ENCODE assay signal across 9 cellular contexts in the genomic region with DNA sequence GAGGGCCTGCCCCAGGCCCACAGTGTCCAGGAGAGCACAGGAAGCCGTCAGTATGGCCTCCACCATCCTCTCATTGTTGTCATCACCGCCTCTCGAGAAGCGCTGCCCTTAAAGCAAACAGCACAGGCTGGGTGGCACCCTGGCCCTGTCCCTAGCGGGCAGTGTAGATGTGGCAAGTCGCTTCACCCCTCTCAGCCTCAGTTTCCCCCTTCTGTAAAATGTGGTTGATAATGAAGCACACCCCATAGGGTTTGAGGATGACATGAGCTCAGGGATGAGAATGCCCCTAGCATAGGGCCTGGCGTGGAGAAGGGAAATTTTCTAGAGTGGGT. TPM values are rescaled to one million over a fixed set of nuclear protein-coding genes. Genes with fewer than 3 reads are reported as not detected.
DNase-seq lines count a peak whose midpoint lies in the region; ATAC-seq and TF ChIP-seq lines count a peak whose summit lies in the region.
"Had no signal": no experiment of that assay in that cellular context is flagged by ENCODE, and none has a peak within 500 bp of the region (broad histone marks: within the 10 kb centered on the region; RNA-seq: fewer than 3 reads in every experiment).

No MANE protein-coding gene starts in this region.

- peaks cover 0 to 20% (median 0%) of the 10 kb centered on the region in 7 donors for H3K27me3 ChIP-seq in heart right ventricle
- H3K27me3 ChIP-seq in mucosa of rectum (ENCODE audit: control insufficient read depth in 2 of 2, insufficient read depth in 2 of 2, low read length in 2 of 2), result no peaks in the 10 kb centered on the region
- H3K27me3 ChIP-seq in aorta (ENCODE audit: control insufficient read depth in 1 of 2, insufficient read depth in 2 of 2, low read length in 1 of 2), result no peaks in the 10 kb centered on the region

- peak overlapping the region; percentile 49 for H3K4me3 Mint-ChIP-seq in activated T-helper 2 cell treated with anti-CD3 and anti-CD28 coated beads, Interferon-gamma antibody, Interleukin-2, Interleukin-4, amounts not matched to agents 10 μg/mL and 5 μg/mL and 100 μg/mL, durations not matched to agents 14 hours and 24 hours and 36 hours (ENCODE audit: low read depth)

- no peak overlapping the region for H3K27ac Mint-ChIP-seq in activated T-helper 2 cell treated with anti-CD3 and anti-CD28 coated beads, Interferon-gamma antibody, Interleukin-2, Interleukin-4, amounts not matched to agents 10 μg/mL and 5 μg/mL and 100 μg/mL, durations not matched to agents 14 hours and 24 hours and 36 hours

- DNase-seq in heart right ventricle (no peak), Right ventricle myocardium inferior (ENCODE audit: missing footprints) (no peak), aorta (no peak), 8988T (no peak)
- DNase-seq in activated T-helper 2 cell treated with anti-CD3 and anti-CD28 coated beads, Interferon-gamma antibody, Interleukin-2, Interleukin-4, amounts not matched to agents 10 μg/mL and 5 μg/mL and 100 μg/mL, durations not matched to agents 14 hours and 24 hours and 36 hours (ENCODE audit: low spot score), result no peak

- H3K36me3 Mint-ChIP-seq in activated T-helper 2 cell treated with anti-CD3 and anti-CD28 coated beads, Interferon-gamma antibody, Interleukin-2, Interleukin-4, amounts not matched to agents 10 μg/mL and 5 μg/mL and 100 μg/mL, durations not matched to agents 14 hours and 24 hours and 36 hours (ENCODE audit: low read depth), result no peaks in the 10 kb centered on the region

- peaks cover 4% of the 10 kb centered on the region for H3K9me3 Mint-ChIP-seq in activated T-helper 2 cell treated with anti-CD3 and anti-CD28 coated beads, Interferon-gamma antibody, Interleukin-2, Interleukin-4, amounts not matched to agents 10 μg/mL and 5 μg/mL and 100 μg/mL, durations not matched to agents 14 hours and 24 hours and 36 hours

- H3K27me3 Mint-ChIP-seq in activated T-helper 2 cell treated with anti-CD3 and anti-CD28 coated beads, Interferon-gamma antibody, Interleukin-2, Interleukin-4, amounts not matched to agents 10 μg/mL and 5 μg/mL and 100 μg/mL, durations not matched to agents 14 hours and 24 hours and 36 hours (ENCODE audit: low read depth), result no peaks in the 10 kb centered on the region

- H3K4me1 Mint-ChIP-seq in activated T-helper 2 cell treated with anti-CD3 and anti-CD28 coated beads, Interferon-gamma antibody, Interleukin-2, Interleukin-4, amounts not matched to agents 10 μg/mL and 5 μg/mL and 100 μg/mL, durations not matched to agents 14 hours and 24 hours and 36 hours (ENCODE audit: low read depth), result peaks cover 8% of the 10 kb centered on the region

- intact Hi-C loops in heart right ventricle (cut with DNase I) (loop anchor here (1.0 to 5.0 kb wide), 12 partner anchors 50 to 340 kb away; a partner anchor contains a TSS), Right ventricle myocardium inferior (cut with DNase I) (loop anchor here (1.0 to 5.0 kb wide), 3 partner anchors 51 to 234 kb away; a partner anchor contains a TSS), aorta (cut with DNase I) (loop anchor here (1.0 to 10.0 kb wide), 4 partner anchors 178 to 488 kb away; a partner anchor contains a TSS)
- intact Hi-C loops in activated T-helper 2 cell treated with anti-CD3 and anti-CD28 coated beads, Interferon-gamma antibody, Interleukin-2, Interleukin-4, amounts not matched to agents 10 μg/mL and 5 μg/mL and 100 μg/mL, durations not matched to agents 14 hours and 24 hours and 36 hours (cut with micrococcal nuclease), result loop anchor here (1.0 kb wide), 2 partner anchors 177 to 234 kb away; no protein-coding TSS in a partner anchor

- H3K4me1 ChIP-seq in heart right ventricle (peaks cover 3 to 27% (median 15%) of the 10 kb centered on the region in 9 donors), mucosa of rectum (ENCODE audit: control insufficient read depth in 2 of 2, insufficient read depth in 2 of 2, low read length in 2 of 2) (peaks cover 6 to 8% of the 10 kb centered on the region in 2 donors), aorta (ENCODE audit: control insufficient read depth in 1 of 2, insufficient read depth in 2 of 2, low read length in 2 of 2) (no peaks in the 10 kb centered on the region)

- H3K9me3 ChIP-seq in heart right ventricle (no peaks in the 10 kb centered on the region), mucosa of rectum (ENCODE audit: control insufficient read depth in 2 of 2, low read length in 2 of 2) (no peaks in the 10 kb centered on the region), aorta (ENCODE audit: control insufficient read depth, low read length) (no peaks in the 10 kb centered on the region)

- WGBS in heart right ventricle, 2 donors, result 47 to 53% methylated on average over 7 of the region's 7 CpGs
- 46 to 53% methylated on average over 7 of the region's 7 CpGs for WGBS in aorta, 2 donors

- H3K36me3 ChIP-seq in heart right ventricle (no peaks in the 10 kb centered on the region), mucosa of rectum (ENCODE audit: control insufficient read depth in 2 of 2, insufficient read depth in 2 of 2, low read length in 2 of 2) (no peaks in the 10 kb centered on the region), aorta (ENCODE audit: control insufficient read depth in 1 of 2, insufficient read depth in 2 of 2, low read length in 1 of 2) (no peaks in the 10 kb centered on the region)

- H3K27ac ChIP-seq in heart right ventricle (peak overlapping the region in 6 of 10 donors; percentile 29 to 73 (median 55)), mucosa of rectum (ENCODE audit: low read depth in 2 of 2, low read length in 2 of 2) (peak overlapping the region; percentile 16 to 38), aorta (ENCODE audit: low read depth in 1 of 2, low read length in 2 of 2) (no peak overlapping the region)

- H3K4me3 ChIP-seq in heart right ventricle, result peak overlapping the region in 4 of 10 donors; percentile 37 to 53 (median 52)
- H3K4me3 ChIP-seq in mucosa of rectum (ENCODE audit: low read length in 2 of 2), result no peak overlapping the region
- no peak overlapping the region for H3K4me3 ChIP-seq in aorta (ENCODE audit: low read length in 2 of 2)

- no peak overlapping the region for H3K9ac ChIP-seq in mucosa of rectum (ENCODE audit: low read depth in 1 of 2, low read length in 2 of 2)

- peak in 3 of 9 donors; percentile 5 to 40 (median 24) for TF ChIP-seq CTCF in heart right ventricle (IDR thresholded peaks at IDR 0.05)

- ATAC-seq in heart right ventricle (peak in 6 of 8 donors; percentile 0 to 29 (median 16)), Right ventricle myocardium inferior (no peak), aorta (ENCODE audit: low FRiP score) (peak; percentile 12), HG03565 (IDR thresholded peaks at IDR 0.05; ENCODE audit: unreplicated experiment) (no peak), HG03342 (IDR thresholded peaks at IDR 0.05; ENCODE audit: unreplicated experiment) (no peak)

RNA-seq across cellular contexts. Expression of a gene that starts 13.4 kb away (rescaled TPM):
- total RNA-seq in heart right ventricle (not detected), Right ventricle myocardium inferior (not detected), aorta (not detected)
- polyA plus RNA-seq in heart right ventricle (not detected), aorta (under 1 TPM; 0.03 to 0.13 TPM)
- total RNA-seq in activated T-helper 2 cell treated with anti-CD3 and anti-CD28 coated beads, Interferon-gamma antibody, Interleukin-2, Interleukin-4, amounts not matched to agents 10 μg/mL and 5 μg/mL and 100 μg/mL, durations not matched to agents 14 hours and 24 hours and 36 hours, result not detected in 2 replicates
- total RNA-seq: LHCN-M2 had no signal

RNA-seq across cellular contexts. Expression of a gene that starts 33.2 kb away (rescaled TPM):
- total RNA-seq in heart right ventricle (1 to 10 TPM in 1 of 10 donors, not detected in 9; 1.1 TPM), Right ventricle myocardium inferior (not detected), aorta (under 1 TPM in 1 of 2 donors, not detected in 1; 0.33 TPM)
- polyA plus RNA-seq in heart right ventricle (not detected), aorta (not detected)
- total RNA-seq in activated T-helper 2 cell treated with anti-CD3 and anti-CD28 coated beads, Interferon-gamma antibody, Interleukin-2, Interleukin-4, amounts not matched to agents 10 μg/mL and 5 μg/mL and 100 μg/mL, durations not matched to agents 14 hours and 24 hours and 36 hours, result 0.09 TPM in 1 of 2 replicates, not detected in the other
- total RNA-seq: LHCN-M2 had no signal

RNA-seq across cellular contexts. Expression of a gene that starts 33.3 kb away (rescaled TPM):
- total RNA-seq in heart right ventricle (1 to 10 TPM in 8 of 10 donors, under 1 TPM in 2; 0.42 to 4.0 (median 1.9) TPM), Right ventricle myocardium inferior (1.9 TPM), aorta (under 1 TPM; 0.23 to 0.33 TPM)
- polyA plus RNA-seq in heart right ventricle (under 1 TPM; 0.16 to 0.59 TPM), aorta (under 1 TPM; 0.18 to 0.25 TPM)
- total RNA-seq in activated T-helper 2 cell treated with anti-CD3 and anti-CD28 coated beads, Interferon-gamma antibody, Interleukin-2, Interleukin-4, amounts not matched to agents 10 μg/mL and 5 μg/mL and 100 μg/mL, durations not matched to agents 14 hours and 24 hours and 36 hours, result 0.32 and 0.39 TPM in 2 replicates
- total RNA-seq: LHCN-M2 had no signal

RNA-seq across cellular contexts. Expression of a gene that starts 33.8 kb away (rescaled TPM):
- total RNA-seq in heart right ventricle, result not detected
- not detected for polyA plus RNA-seq in heart right ventricle
- total RNA-seq in Right ventricle myocardium inferior, result not detected
- 0.30 TPM in 1 of 2 replicates, not detected in the other for total RNA-seq in activated T-helper 2 cell treated with anti-CD3 and anti-CD28 coated beads, Interferon-gamma antibody, Interleukin-2, Interleukin-4, amounts not matched to agents 10 μg/mL and 5 μg/mL and 100 μg/mL, durations not matched to agents 14 hours and 24 hours and 36 hours
- under 1 TPM in 1 of 2 donors, not detected in 1; 0.81 TPM for total RNA-seq in aorta
- not detected for polyA plus RNA-seq in aorta
- total RNA-seq: LHCN-M2 had no signal

Comparison
In these comparisons a context has a peak if more than half of its experiments do, and no peak if none do; other contexts are left out.
1. ATAC-seq: peak in heart right ventricle (6 of 8) and aorta (single experiment); none in Right ventricle myocardium inferior (single experiment), HG03565 (single experiment) and HG03342 (single experiment).
2. H3K27ac ChIP-seq: peak in heart right ventricle (6 of 10) and mucosa of rectum (2 of 2); none in aorta (0 of 2).